Comparison of ENCODE assay signal across 1 cellular context in the genomic region with DNA sequence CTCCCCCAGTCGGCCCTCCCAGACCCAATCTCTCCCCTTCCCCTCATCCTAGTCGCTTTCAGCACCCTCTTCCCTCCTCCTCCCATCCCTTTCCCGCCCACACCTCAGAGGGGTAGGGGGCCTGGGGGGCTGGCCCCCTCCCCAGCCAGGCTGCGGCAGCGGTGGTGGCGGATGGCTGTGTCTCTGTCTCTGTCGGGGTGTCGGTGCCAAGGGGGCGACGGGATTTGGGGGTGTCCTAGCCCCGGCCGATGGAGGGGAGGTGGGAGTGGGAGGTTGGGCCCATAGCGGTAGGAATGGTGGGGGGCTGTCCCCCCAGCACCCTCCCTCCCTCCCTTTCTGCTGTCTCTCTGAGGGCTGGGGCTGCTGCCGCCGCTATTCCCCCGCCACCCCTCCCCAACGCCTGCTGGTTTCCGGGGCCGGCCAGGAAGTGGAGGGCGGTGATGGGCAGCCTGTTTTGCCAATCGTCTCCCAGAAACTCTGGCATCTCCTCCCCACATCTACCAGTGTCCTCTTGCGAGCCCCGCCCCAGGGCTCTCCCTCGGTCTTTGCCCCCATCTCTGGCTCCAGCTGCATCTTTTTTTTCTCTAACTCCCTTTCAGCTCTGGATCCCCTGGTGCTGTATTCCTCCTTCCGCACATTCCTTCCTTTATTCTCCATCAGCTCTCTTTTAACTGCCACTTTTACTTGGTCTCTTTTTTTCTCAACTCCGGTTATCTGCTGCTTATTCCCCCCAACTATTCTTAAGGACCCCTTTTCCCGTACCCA.
TF ChIP-seq lines count a peak whose summit lies in the region.

A gene with protein sequence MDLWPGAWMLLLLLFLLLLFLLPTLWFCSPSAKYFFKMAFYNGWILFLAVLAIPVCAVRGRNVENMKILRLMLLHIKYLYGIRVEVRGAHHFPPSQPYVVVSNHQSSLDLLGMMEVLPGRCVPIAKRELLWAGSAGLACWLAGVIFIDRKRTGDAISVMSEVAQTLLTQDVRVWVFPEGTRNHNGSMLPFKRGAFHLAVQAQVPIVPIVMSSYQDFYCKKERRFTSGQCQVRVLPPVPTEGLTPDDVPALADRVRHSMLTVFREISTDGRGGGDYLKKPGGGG (minus strand): TSS at position 374 of the 765 bp plus-strand sequence. CDS start 4,588 bp downstream, outside the sequence.

TF ChIP-seq in WTC11, 78 proteins besides CTCF, POLR2A, EP300 and RAD21 (continued from another document):
- TF ChIP-seq ZNF532 (CRISPR knock-in tag; IDR thresholded peaks at IDR 0.05; ENCODE audit: borderline replicate concordance) (no peak), SP1 (CRISPR knock-in tag; conservative IDR thresholded peaks at IDR 0.05) (peak; percentile 76), ATF6 (CRISPR knock-in tag; IDR thresholded peaks at IDR 0.05) (no peak), ETV6 (CRISPR knock-in tag; IDR thresholded peaks at IDR 0.05) (no peak), ZNF263 (CRISPR knock-in tag; IDR thresholded peaks at IDR 0.05; ENCODE audit: low read depth) (no peak), FOXK1 (CRISPR knock-in tag; IDR thresholded peaks at IDR 0.05) (0 out of 2 replicates have a peak, but pooled peaks have one; percentile 25), ZNF121 (CRISPR knock-in tag; IDR thresholded peaks at IDR 0.05) (no peak), CREB1 (CRISPR knock-in tag; IDR thresholded peaks at IDR 0.05) (no peak), ATF2 (CRISPR knock-in tag; IDR thresholded peaks at IDR 0.05; ENCODE audit: borderline replicate concordance, low read depth) (no peak), NFYB (CRISPR knock-in tag; conservative IDR thresholded peaks at IDR 0.05; ENCODE audit: low read depth) (peak; percentile 67), GABPB1 (CRISPR knock-in tag; IDR thresholded peaks at IDR 0.05) (no peak), OVOL2 (CRISPR knock-in tag; IDR thresholded peaks at IDR 0.05; ENCODE audit: borderline replicate concordance) (no peak)
- TF ChIP-seq, protein P1, sequence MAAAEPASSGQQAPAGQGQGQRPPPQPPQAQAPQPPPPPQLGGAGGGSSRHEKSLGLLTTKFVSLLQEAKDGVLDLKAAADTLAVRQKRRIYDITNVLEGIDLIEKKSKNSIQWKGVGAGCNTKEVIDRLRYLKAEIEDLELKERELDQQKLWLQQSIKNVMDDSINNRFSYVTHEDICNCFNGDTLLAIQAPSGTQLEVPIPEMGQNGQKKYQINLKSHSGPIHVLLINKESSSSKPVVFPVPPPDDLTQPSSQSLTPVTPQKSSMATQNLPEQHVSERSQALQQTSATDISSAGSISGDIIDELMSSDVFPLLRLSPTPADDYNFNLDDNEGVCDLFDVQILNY (CRISPR knock-in tag; IDR thresholded peaks at IDR 0.05) = peak; percentile 57; the same call in 1 of the 2 replicates
- TF ChIP-seq, protein P2, sequence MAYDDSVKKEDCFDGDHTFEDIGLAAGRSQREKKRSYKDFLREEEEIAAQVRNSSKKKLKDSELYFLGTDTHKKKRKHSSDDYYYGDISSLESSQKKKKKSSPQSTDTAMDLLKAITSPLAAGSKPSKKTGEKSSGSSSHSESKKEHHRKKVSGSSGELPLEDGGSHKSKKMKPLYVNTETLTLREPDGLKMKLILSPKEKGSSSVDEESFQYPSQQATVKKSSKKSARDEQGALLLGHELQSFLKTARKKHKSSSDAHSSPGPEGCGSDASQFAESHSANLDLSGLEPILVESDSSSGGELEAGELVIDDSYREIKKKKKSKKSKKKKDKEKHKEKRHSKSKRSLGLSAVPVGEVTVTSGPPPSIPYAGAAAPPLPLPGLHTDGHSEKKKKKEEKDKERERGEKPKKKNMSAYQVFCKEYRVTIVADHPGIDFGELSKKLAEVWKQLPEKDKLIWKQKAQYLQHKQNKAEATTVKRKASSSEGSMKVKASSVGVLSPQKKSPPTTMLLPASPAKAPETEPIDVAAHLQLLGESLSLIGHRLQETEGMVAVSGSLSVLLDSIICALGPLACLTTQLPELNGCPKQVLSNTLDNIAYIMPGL (CRISPR knock-in tag; IDR thresholded peaks at IDR 0.05) = no peak
